8 cellular contexts compared by ENCODE assay signal in the genomic region with DNA sequence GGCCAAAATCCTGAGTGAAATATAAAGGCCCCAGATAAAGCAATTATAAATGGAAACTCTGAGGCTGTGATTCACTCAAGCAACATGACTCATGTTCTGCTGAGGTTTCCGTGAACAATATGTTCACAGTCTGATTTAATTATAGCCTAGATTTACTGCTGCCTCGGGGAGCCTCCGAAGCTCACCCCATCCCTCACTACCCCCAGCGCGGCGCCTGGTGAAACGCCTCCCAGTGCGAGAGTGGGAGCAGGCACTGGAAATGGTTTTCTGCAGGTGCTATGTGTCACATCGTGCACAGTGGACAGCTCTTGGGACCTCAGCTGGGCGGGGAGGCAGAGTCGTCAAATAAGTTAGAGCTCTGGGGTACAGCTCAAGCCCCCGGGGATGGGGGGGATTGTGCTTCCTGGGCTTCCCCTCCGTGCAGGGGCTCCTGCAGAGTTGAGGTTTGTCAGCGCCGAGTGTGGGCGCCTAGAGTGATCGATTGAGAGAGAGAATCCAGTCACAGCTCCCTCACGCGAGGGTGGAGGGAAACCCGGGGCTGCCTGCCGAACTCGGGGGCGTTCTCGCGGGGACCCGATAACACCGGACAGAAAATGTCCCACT.
DNase-seq lines count a peak whose midpoint lies in the region; ATAC-seq, FAIRE-seq and TF ChIP-seq lines count a peak whose summit lies in the region.

No MANE protein-coding gene starts in this region.

- H2BK5ac ChIP-seq in mesenchymal stem cell (ENCODE audit: low read depth, low read length, poor library complexity, severe bottlenecking), result no peak overlapping the region

- H3K23ac ChIP-seq in mesenchymal stem cell (ENCODE audit: low read length in 2 of 2), result no peak overlapping the region

- no peak overlapping the region for H3K14ac ChIP-seq in mesenchymal stem cell (ENCODE audit: low read length in 2 of 2)

- H3K9me3 Mint-ChIP-seq in neural progenitor cell, result peaks cover 13% of the 10 kb centered on the region

- in situ Hi-C loops in brain microvascular endothelial cell (cut with HindIII; ENCODE audit: low pct_ligation_motif_present, low sequenced_read_pairs), result no loop called here

- peak overlapping the region; percentile 36 for H3K9ac ChIP-seq in mesenchymal stem cell (ENCODE audit: low read length)
- no peak overlapping the region for H3K9ac ChIP-seq in neural progenitor cell
- H3K9ac ChIP-seq in kidney (ENCODE audit: low read length in 2 of 2), result no peak overlapping the region

- no peak overlapping the region for H3K27ac Mint-ChIP-seq in neural progenitor cell

- peak; percentile 30 for DNase-seq in AG08396 (ENCODE audit: low spot score)
- peak; percentile 91 for DNase-seq in M059J (ENCODE audit: low read depth)
- peak; percentile 51 for DNase-seq in brain microvascular endothelial cell
- DNase-seq in mesenchymal stem cell, result peak; percentile 75
- no peak for DNase-seq in NCI-H446 (lab: John Stamatoyannopoulos, UW)
- DNase-seq in neural progenitor cell (ENCODE audit: low spot score), result no peak
- DNase-seq in kidney, result no peak

- H4K20me1 ChIP-seq in neural progenitor cell (ENCODE audit: low read depth), result no peaks in the 10 kb centered on the region

- peak overlapping the region; percentile 53 for H3K27ac ChIP-seq in brain microvascular endothelial cell
- no peak overlapping the region for H3K27ac ChIP-seq in mesenchymal stem cell (ENCODE audit: low read length, poor library complexity, severe bottlenecking)
- no peak overlapping the region for H3K27ac ChIP-seq in neural progenitor cell
- no peak overlapping the region for H3K27ac ChIP-seq in kidney (ENCODE audit: low read depth in 2 of 2, low read length in 2 of 2)

- no peak overlapping the region for H3K4ac ChIP-seq in mesenchymal stem cell (ENCODE audit: low read depth in 1 of 2, low read length in 2 of 2)

- H4K8ac ChIP-seq in mesenchymal stem cell (ENCODE audit: low read length), result no peak overlapping the region

- no peak overlapping the region for H2AFZ ChIP-seq in mesenchymal stem cell (ENCODE audit: low read depth, low read length)
- H2AFZ ChIP-seq in neural progenitor cell (replicated peaks), result no peak overlapping the region

- H3K27me3 Mint-ChIP-seq in neural progenitor cell (ENCODE audit: insufficient read depth, low read depth), result peaks cover 2% of the 10 kb centered on the region

- H3K4me3 Mint-ChIP-seq in neural progenitor cell, result no peak overlapping the region

- no peaks in the 10 kb centered on the region for H3K79me2 ChIP-seq in neural progenitor cell (ENCODE audit: low read depth)

- ATAC-seq in GM21423 (IDR thresholded peaks at IDR 0.05; ENCODE audit: unreplicated experiment), result no peak

- 63% methylated on average over 26 of the region's 27 CpGs for WGBS in mesenchymal stem cell

- no peaks in the 10 kb centered on the region for H3K36me3 Mint-ChIP-seq in neural progenitor cell

- H2BK120ac ChIP-seq in mesenchymal stem cell (ENCODE audit: low read depth, low read length), result no peak overlapping the region

- H3K27me3 ChIP-seq in brain microvascular endothelial cell (replicated peaks), result no peaks in the 10 kb centered on the region
- H3K27me3 ChIP-seq in mesenchymal stem cell (ENCODE audit: control insufficient read depth in 1 of 2, insufficient read depth in 1 of 2, low read length in 2 of 2), result peaks cover 0 to 55% of the 10 kb centered on the region in 2 experiments
- H3K27me3 ChIP-seq in neural progenitor cell, result no peaks in the 10 kb centered on the region

- no peak overlapping the region for H2AK5ac ChIP-seq in mesenchymal stem cell (ENCODE audit: low read length, severe bottlenecking)

- TF ChIP-seq CTCF in brain microvascular endothelial cell (IDR thresholded peaks at IDR 0.05; ENCODE audit: low read depth, low read length, missing control alignments) (no peak), neural progenitor cell (IDR thresholded peaks at IDR 0.05) (no peak), kidney (IDR thresholded peaks at IDR 0.05; ENCODE audit: borderline replicate concordance, extremely low read depth, insufficient read depth) (no peak)

- H3K4me1 ChIP-seq in mesenchymal stem cell (ENCODE audit: control insufficient read depth, insufficient read depth, low read depth, low read length), result peaks cover 10% of the 10 kb centered on the region
- H3K4me1 ChIP-seq in neural progenitor cell, result no peaks in the 10 kb centered on the region
- H3K4me1 ChIP-seq in kidney (ENCODE audit: control insufficient read depth in 1 of 2, insufficient read depth in 1 of 2, low read depth in 1 of 2, low read length in 2 of 2), result peaks cover 0 to 3% of the 10 kb centered on the region in 2 donors

- no peak overlapping the region for H2BK15ac ChIP-seq in mesenchymal stem cell (ENCODE audit: low read depth, poor library complexity, severe bottlenecking)

- H3K4me1 Mint-ChIP-seq in neural progenitor cell, result no peaks in the 10 kb centered on the region

- no peaks in the 10 kb centered on the region for H3F3A ChIP-seq in neural progenitor cell (ENCODE audit: low read depth)

- intact Hi-C loops in kidney (cut with DNase I), result no loop called here

- H4K91ac ChIP-seq in mesenchymal stem cell (ENCODE audit: low read length), result no peak overlapping the region

- H3K79me1 ChIP-seq in mesenchymal stem cell (replicated peaks; ENCODE audit: low read length, poor library complexity, severe bottlenecking), result no peaks in the 10 kb centered on the region

- H3K4me2 ChIP-seq in mesenchymal stem cell (ENCODE audit: low read length, poor library complexity, severe bottlenecking), result peak overlapping the region; percentile 14
- H3K4me2 ChIP-seq in neural progenitor cell, result no peak overlapping the region

- FAIRE-seq in kidney (lab: Jason Lieb, UNC), result no peak

- H3K4me3 ChIP-seq in brain microvascular endothelial cell (ENCODE audit: low read depth, low read length) (peak overlapping the region; percentile 15), mesenchymal stem cell (ENCODE audit: insufficient read depth in 1 of 2, low read depth in 1 of 2, low read length in 2 of 2) (peak overlapping the region in 1 of 2 experiments; percentile 58), neural progenitor cell (no peak overlapping the region), kidney (ENCODE audit: low read length in 2 of 2) (no peak overlapping the region)

- H2BK12ac ChIP-seq in mesenchymal stem cell (ENCODE audit: low read length in 2 of 2), result no peak overlapping the region

- H3K36me3 ChIP-seq in brain microvascular endothelial cell (replicated peaks), result no peaks in the 10 kb centered on the region
- no peaks in the 10 kb centered on the region for H3K36me3 ChIP-seq in mesenchymal stem cell (ENCODE audit: control insufficient read depth in 1 of 2, insufficient read depth in 2 of 2, low read depth in 1 of 2, low read length in 2 of 2)
- H3K36me3 ChIP-seq in neural progenitor cell, result no peaks in the 10 kb centered on the region
- H3K36me3 ChIP-seq in kidney (ENCODE audit: control insufficient read depth in 1 of 2, insufficient read depth in 2 of 2, low read length in 2 of 2), result no peaks in the 10 kb centered on the region

- H3K18ac ChIP-seq in mesenchymal stem cell (ENCODE audit: low read depth in 1 of 2, low read length in 2 of 2), result peak overlapping the region in 1 of 2 experiments; percentile 28

- H3K9me3 ChIP-seq in mesenchymal stem cell (ENCODE audit: control insufficient read depth, low read length) (no peaks in the 10 kb centered on the region), neural progenitor cell (ENCODE audit: low read depth) (peaks cover 4% of the 10 kb centered on the region), kidney (ENCODE audit: control insufficient read depth in 1 of 2, low read length in 2 of 2) (no peaks in the 10 kb centered on the region)

Comparison
In these comparisons a context has a peak if more than half of its experiments do, and no peak if none do; other contexts are left out.
1. DNase-seq: peak in AG08396 (single experiment), M059J (single experiment), brain microvascular endothelial cell (single experiment) and mesenchymal stem cell (single experiment); none in NCI-H446 (0 of 2), neural progenitor cell (single experiment) and kidney (single experiment).